Comparison of ENCODE assay signal across 1 cellular context in genomic region chr11:74726547-74727182, GRCh38.
A peak's percentile ranks its signal among the peaks of the same experiment; 100 is the strongest.
TF ChIP-seq lines count a peak whose summit lies in the region.

No MANE protein-coding gene starts in this region.

TF ChIP-seq in HepG2, 621 proteins besides CTCF, POLR2A, EP300 and RAD21 (continued from another document and continues in another):
- TF ChIP-seq, protein P1, sequence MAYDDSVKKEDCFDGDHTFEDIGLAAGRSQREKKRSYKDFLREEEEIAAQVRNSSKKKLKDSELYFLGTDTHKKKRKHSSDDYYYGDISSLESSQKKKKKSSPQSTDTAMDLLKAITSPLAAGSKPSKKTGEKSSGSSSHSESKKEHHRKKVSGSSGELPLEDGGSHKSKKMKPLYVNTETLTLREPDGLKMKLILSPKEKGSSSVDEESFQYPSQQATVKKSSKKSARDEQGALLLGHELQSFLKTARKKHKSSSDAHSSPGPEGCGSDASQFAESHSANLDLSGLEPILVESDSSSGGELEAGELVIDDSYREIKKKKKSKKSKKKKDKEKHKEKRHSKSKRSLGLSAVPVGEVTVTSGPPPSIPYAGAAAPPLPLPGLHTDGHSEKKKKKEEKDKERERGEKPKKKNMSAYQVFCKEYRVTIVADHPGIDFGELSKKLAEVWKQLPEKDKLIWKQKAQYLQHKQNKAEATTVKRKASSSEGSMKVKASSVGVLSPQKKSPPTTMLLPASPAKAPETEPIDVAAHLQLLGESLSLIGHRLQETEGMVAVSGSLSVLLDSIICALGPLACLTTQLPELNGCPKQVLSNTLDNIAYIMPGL (CRISPR knock-in tag; IDR thresholded peaks at IDR 0.05; ENCODE audit: borderline replicate concordance in 1 of 2, low read depth in 1 of 2): peak; percentile 30 to 58; a peak in 2 of 4 replicates
- TF ChIP-seq ZNF333 (CRISPR knock-in tag; IDR thresholded peaks at IDR 0.05; ENCODE audit: borderline replicate concordance) (no peak), ZNF577 (CRISPR knock-in tag; IDR thresholded peaks at IDR 0.05; ENCODE audit: borderline replicate concordance, low read depth) (no peak), TBP (CRISPR knock-in tag; IDR thresholded peaks at IDR 0.05) (no peak), ZNF225 (CRISPR knock-in tag; IDR thresholded peaks at IDR 0.05) (no peak), SRSF4 (IDR thresholded peaks at IDR 0.05; ENCODE audit: low read depth, low read length, poor library complexity, severe bottlenecking) (no peak), SAP130 (CRISPR knock-in tag; IDR thresholded peaks at IDR 0.05; ENCODE audit: low read depth) (peak; percentile 16; the same call in 1 of the 2 replicates), ZNF138 (CRISPR knock-in tag; IDR thresholded peaks at IDR 0.05; ENCODE audit: low read depth) (no peak), ZNF841 (CRISPR knock-in tag; IDR thresholded peaks at IDR 0.05; ENCODE audit: borderline replicate concordance) (no peak), SOX13 (IDR thresholded peaks at IDR 0.05) (no peak), SOX13 (CRISPR knock-in tag; conservative IDR thresholded peaks at IDR 0.05 in 1 of 2, IDR thresholded peaks at IDR 0.05 in 1 of 2) (no peak), ZNF468 (CRISPR knock-in tag; IDR thresholded peaks at IDR 0.05) (no peak), FOXJ3 (CRISPR knock-in tag; IDR thresholded peaks at IDR 0.05; ENCODE audit: borderline replicate concordance) (no peak), HOXA5 (CRISPR knock-in tag; IDR thresholded peaks at IDR 0.05) (no peak), ZIK1 (CRISPR knock-in tag; IDR thresholded peaks at IDR 0.05; ENCODE audit: borderline replicate concordance, low read depth) (no peak), ELF4 (CRISPR knock-in tag; IDR thresholded peaks at IDR 0.05; ENCODE audit: borderline replicate concordance) (no peak), GZF1 (CRISPR knock-in tag; IDR thresholded peaks at IDR 0.05) (no peak), HDAC1 (CRISPR knock-in tag; IDR thresholded peaks at IDR 0.05) (no peak), ZNF615 (CRISPR knock-in tag; IDR thresholded peaks at IDR 0.05; ENCODE audit: borderline replicate concordance) (no peak), HNRNPLL (IDR thresholded peaks at IDR 0.05; ENCODE audit: low read depth, low read length, poor library complexity, severe bottlenecking) (peak; percentile 84), ZNF788 (CRISPR knock-in tag; IDR thresholded peaks at IDR 0.05; ENCODE audit: borderline replicate concordance) (peak; percentile 23; the same call in 1 of the 2 replicates), ZNF264 (CRISPR knock-in tag; IDR thresholded peaks at IDR 0.05) (no peak), HOXA3 (CRISPR knock-in tag; IDR thresholded peaks at IDR 0.05) (no peak), ZNF782 (CRISPR knock-in tag; IDR thresholded peaks at IDR 0.05; ENCODE audit: borderline replicate concordance) (no peak), ZMAT5 (CRISPR knock-in tag; IDR thresholded peaks at IDR 0.05; ENCODE audit: borderline replicate concordance, low read depth) (no peak), ZMYM4 (CRISPR knock-in tag; IDR thresholded peaks at IDR 0.05) (peak; percentile 46; the same call in 1 of the 2 replicates), CENPT (CRISPR knock-in tag; IDR thresholded peaks at IDR 0.05; ENCODE audit: low read depth) (no peak), DNMT3B (CRISPR knock-in tag; conservative IDR thresholded peaks at IDR 0.05) (no peak), RNF2 (conservative IDR thresholded peaks at IDR 0.05; ENCODE audit: low read depth) (no peak), WIZ (CRISPR knock-in tag; IDR thresholded peaks at IDR 0.05) (no peak), MTF1 (CRISPR knock-in tag; IDR thresholded peaks at IDR 0.05) (no peak), NFKB2 (CRISPR knock-in tag; IDR thresholded peaks at IDR 0.05; ENCODE audit: borderline replicate concordance) (0 out of 2 replicates have a peak, but pooled peaks have one; percentile 25), JARID2 (CRISPR knock-in tag; IDR thresholded peaks at IDR 0.05; ENCODE audit: insufficient replicate concordance) (peak; percentile 57), TFDP1 (CRISPR knock-in tag; IDR thresholded peaks at IDR 0.05; ENCODE audit: borderline replicate concordance) (no peak), ZSCAN29 (CRISPR knock-in tag; conservative IDR thresholded peaks at IDR 0.05) (no peak), CHCHD3 (CRISPR knock-in tag; IDR thresholded peaks at IDR 0.05) (no peak), AGO1 (IDR thresholded peaks at IDR 0.05; ENCODE audit: low read depth, low read length, poor library complexity, severe bottlenecking) (no peak)
- TF ChIP-seq, protein P2, sequence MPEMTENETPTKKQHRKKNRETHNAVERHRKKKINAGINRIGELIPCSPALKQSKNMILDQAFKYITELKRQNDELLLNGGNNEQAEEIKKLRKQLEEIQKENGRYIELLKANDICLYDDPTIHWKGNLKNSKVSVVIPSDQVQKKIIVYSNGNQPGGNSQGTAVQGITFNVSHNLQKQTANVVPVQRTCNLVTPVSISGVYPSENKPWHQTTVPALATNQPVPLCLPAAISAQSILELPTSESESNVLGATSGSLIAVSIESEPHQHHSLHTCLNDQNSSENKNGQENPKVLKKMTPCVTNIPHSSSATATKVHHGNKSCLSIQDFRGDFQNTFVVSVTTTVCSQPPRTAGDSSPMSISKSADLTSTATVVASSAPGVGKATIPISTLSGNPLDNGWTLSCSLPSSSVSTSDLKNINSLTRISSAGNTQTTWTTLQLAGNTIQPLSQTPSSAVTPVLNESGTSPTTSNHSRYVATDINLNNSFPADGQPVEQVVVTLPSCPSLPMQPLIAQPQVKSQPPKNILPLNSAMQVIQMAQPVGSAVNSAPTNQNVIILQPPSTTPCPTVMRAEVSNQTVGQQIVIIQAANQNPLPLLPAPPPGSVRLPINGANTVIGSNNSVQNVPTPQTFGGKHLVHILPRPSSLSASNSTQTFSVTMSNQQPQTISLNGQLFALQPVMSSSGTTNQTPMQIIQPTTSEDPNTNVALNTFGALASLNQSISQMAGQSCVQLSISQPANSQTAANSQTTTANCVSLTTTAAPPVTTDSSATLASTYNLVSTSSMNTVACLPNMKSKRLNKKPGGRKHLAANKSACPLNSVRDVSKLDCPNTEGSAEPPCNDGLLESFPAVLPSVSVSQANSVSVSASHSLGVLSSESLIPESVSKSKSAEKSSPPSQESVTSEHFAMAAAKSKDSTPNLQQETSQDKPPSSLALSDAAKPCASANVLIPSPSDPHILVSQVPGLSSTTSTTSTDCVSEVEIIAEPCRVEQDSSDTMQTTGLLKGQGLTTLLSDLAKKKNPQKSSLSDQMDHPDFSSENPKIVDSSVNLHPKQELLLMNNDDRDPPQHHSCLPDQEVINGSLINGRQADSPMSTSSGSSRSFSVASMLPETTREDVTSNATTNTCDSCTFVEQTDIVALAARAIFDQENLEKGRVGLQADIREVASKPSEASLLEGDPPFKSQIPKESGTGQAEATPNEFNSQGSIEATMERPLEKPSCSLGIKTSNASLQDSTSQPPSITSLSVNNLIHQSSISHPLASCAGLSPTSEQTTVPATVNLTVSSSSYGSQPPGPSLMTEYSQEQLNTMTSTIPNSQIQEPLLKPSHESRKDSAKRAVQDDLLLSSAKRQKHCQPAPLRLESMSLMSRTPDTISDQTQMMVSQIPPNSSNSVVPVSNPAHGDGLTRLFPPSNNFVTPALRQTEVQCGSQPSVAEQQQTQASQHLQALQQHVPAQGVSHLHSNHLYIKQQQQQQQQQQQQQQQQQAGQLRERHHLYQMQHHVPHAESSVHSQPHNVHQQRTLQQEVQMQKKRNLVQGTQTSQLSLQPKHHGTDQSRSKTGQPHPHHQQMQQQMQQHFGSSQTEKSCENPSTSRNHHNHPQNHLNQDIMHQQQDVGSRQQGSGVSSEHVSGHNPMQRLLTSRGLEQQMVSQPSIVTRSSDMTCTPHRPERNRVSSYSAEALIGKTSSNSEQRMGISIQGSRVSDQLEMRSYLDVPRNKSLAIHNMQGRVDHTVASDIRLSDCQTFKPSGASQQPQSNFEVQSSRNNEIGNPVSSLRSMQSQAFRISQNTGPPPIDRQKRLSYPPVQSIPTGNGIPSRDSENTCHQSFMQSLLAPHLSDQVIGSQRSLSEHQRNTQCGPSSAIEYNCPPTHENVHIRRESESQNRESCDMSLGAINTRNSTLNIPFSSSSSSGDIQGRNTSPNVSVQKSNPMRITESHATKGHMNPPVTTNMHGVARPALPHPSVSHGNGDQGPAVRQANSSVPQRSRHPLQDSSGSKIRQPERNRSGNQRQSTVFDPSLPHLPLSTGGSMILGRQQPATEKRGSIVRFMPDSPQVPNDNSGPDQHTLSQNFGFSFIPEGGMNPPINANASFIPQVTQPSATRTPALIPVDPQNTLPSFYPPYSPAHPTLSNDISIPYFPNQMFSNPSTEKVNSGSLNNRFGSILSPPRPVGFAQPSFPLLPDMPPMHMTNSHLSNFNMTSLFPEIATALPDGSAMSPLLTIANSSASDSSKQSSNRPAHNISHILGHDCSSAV (CRISPR knock-in tag; IDR thresholded peaks at IDR 0.05; ENCODE audit: borderline replicate concordance): no peak
- TF ChIP-seq, protein P3, sequence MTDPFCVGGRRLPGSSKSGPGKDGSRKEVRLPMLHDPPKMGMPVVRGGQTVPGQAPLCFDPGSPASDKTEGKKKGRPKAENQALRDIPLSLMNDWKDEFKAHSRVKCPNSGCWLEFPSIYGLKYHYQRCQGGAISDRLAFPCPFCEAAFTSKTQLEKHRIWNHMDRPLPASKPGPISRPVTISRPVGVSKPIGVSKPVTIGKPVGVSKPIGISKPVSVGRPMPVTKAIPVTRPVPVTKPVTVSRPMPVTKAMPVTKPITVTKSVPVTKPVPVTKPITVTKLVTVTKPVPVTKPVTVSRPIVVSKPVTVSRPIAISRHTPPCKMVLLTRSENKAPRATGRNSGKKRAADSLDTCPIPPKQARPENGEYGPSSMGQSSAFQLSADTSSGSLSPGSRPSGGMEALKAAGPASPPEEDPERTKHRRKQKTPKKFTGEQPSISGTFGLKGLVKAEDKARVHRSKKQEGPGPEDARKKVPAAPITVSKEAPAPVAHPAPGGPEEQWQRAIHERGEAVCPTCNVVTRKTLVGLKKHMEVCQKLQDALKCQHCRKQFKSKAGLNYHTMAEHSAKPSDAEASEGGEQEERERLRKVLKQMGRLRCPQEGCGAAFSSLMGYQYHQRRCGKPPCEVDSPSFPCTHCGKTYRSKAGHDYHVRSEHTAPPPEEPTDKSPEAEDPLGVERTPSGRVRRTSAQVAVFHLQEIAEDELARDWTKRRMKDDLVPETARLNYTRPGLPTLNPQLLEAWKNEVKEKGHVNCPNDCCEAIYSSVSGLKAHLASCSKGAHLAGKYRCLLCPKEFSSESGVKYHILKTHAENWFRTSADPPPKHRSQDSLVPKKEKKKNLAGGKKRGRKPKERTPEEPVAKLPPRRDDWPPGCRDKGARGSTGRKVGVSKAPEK (CRISPR knock-in tag; IDR thresholded peaks at IDR 0.05; ENCODE audit: borderline replicate concordance): no peak
- TF ChIP-seq, protein P4, sequence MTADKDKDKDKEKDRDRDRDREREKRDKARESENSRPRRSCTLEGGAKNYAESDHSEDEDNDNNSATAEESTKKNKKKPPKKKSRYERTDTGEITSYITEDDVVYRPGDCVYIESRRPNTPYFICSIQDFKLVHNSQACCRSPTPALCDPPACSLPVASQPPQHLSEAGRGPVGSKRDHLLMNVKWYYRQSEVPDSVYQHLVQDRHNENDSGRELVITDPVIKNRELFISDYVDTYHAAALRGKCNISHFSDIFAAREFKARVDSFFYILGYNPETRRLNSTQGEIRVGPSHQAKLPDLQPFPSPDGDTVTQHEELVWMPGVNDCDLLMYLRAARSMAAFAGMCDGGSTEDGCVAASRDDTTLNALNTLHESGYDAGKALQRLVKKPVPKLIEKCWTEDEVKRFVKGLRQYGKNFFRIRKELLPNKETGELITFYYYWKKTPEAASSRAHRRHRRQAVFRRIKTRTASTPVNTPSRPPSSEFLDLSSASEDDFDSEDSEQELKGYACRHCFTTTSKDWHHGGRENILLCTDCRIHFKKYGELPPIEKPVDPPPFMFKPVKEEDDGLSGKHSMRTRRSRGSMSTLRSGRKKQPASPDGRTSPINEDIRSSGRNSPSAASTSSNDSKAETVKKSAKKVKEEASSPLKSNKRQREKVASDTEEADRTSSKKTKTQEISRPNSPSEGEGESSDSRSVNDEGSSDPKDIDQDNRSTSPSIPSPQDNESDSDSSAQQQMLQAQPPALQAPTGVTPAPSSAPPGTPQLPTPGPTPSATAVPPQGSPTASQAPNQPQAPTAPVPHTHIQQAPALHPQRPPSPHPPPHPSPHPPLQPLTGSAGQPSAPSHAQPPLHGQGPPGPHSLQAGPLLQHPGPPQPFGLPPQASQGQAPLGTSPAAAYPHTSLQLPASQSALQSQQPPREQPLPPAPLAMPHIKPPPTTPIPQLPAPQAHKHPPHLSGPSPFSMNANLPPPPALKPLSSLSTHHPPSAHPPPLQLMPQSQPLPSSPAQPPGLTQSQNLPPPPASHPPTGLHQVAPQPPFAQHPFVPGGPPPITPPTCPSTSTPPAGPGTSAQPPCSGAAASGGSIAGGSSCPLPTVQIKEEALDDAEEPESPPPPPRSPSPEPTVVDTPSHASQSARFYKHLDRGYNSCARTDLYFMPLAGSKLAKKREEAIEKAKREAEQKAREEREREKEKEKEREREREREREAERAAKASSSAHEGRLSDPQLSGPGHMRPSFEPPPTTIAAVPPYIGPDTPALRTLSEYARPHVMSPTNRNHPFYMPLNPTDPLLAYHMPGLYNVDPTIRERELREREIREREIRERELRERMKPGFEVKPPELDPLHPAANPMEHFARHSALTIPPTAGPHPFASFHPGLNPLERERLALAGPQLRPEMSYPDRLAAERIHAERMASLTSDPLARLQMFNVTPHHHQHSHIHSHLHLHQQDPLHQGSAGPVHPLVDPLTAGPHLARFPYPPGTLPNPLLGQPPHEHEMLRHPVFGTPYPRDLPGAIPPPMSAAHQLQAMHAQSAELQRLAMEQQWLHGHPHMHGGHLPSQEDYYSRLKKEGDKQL (CRISPR knock-in tag; IDR thresholded peaks at IDR 0.05; ENCODE audit: low read depth): no peak
- TF ChIP-seq, protein P5, sequence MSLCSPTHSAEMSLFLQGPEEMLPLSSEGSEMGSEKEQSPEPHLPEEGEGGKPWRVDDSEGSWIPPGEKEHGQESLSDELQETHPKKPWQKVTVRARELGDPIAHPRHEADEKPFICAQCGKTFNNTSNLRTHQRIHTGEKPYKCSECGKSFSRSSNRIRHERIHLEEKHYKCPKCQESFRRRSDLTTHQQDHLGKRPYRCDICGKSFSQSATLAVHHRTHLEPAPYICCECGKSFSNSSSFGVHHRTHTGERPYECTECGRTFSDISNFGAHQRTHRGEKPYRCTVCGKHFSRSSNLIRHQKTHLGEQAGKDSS (CRISPR knock-in tag; IDR thresholded peaks at IDR 0.05; ENCODE audit: borderline replicate concordance, low read depth): no peak
